ENCODE assay signal across 8 cellular contexts in the genomic region with DNA sequence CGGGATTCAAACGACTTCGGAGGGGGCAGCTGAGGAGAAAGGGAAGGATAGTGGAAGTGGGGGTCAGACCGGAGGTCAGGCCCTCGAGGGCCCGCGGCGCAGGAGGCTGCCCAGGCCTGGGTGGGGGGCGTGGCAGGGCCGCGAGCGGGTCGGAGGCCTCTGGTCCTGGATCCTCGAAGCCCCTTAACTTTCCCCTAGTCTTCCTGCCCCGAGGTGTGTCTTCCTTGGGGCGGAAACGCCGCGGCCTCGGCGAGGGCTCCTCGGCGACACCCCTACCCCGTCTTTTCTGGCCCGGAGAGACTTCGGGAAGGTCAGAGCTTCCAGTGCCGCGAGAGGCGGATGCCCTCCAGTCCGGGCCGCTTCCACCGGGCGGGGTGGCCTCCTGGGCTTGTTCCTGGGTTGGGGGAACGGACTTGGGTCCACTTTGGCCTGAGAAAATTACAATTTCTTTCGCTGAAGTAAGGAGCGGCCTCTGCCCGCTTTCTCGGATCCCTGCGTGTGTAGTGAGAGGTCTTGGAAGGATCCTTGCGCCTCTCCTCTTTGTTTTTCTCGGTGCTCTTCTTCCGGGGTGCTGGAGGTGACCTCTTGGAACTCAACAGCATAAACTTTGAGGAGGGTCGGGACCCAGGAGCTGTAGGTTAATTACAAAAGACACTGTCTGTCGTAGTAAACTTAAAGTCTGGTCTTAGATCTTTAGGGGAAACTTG. TPM values are rescaled to one million over a fixed set of nuclear protein-coding genes. Genes with fewer than 3 reads are reported as not detected.
DNase-seq lines count a peak whose midpoint lies in the region; ATAC-seq and TF ChIP-seq lines count a peak whose summit lies in the region.

No MANE protein-coding gene starts in this region.

- H3K4me3 Mint-ChIP-seq in activated naive CD8-positive, alpha-beta T cell treated with anti-CD3 and anti-CD28 coated beads, Interleukin-2, amount 10 ng/mL, durations not matched to agents 7 days and 5 days: peak overlapping the region; percentile 94
- H3K4me3 Mint-ChIP-seq in progenitor cell of endocrine pancreas (ENCODE audit: low read depth): peak overlapping the region; percentile 98

- peak overlapping the region; percentile 83 for H3K4me2 ChIP-seq in HCT116 (ENCODE audit: low read length)

- intact Hi-C loops in HCT116 (cut with micrococcal nuclease) (loop anchor here (2.0 kb wide), 1 partner anchor 87 kb away; a partner anchor contains a TSS), left ventricle myocardium inferior (cut with micrococcal nuclease) (no loop called here)

- TF ChIP-seq RAD21 in HCT116 (IDR thresholded peaks at IDR 0.05; ENCODE audit: low read depth): no peak

- no peaks in the 10 kb centered on the region for H3K9me3 Mint-ChIP-seq in activated naive CD8-positive, alpha-beta T cell treated with anti-CD3 and anti-CD28 coated beads, Interleukin-2, amount 10 ng/mL, durations not matched to agents 7 days and 5 days
- H3K9me3 Mint-ChIP-seq in progenitor cell of endocrine pancreas (ENCODE audit: low read depth): no peaks in the 10 kb centered on the region

- POLR2A ChIA-PET in HCT116 (lab: Charles Lee): interaction anchor here (0.8 to 0.9 kb wide), 2 partner anchors 12 to 14 kb away, joined by 4 read pairs; a partner anchor contains a TSS
- POLR2A ChIA-PET in activated naive CD8-positive, alpha-beta T cell treated with anti-CD3 and anti-CD28 coated beads, Interleukin-2, amount 10 ng/mL, durations not matched to agents 7 days and 5 days (lab: Charles Lee): interaction anchor here (1.0 to 3.8 kb wide), 7 partner anchors 10 to 120 kb away, joined by 3 to 79 read pairs (median 7); a partner anchor contains a TSS

- H3K4me3 ChIP-seq in HCT116 (replicated peaks in 1 of 2; ENCODE audit: low read depth in 1 of 2, low read length in 2 of 2) (peak overlapping the region; percentile 96 to 97), MG63 (peak overlapping the region; percentile 73), left ventricle myocardium inferior (peak overlapping the region; percentile 81)

- TSS peak; percentile 63 for BruUV-seq in HCT116 (replicated peaks; lab: Mats Ljungman, UMichigan)

- no peaks in the 10 kb centered on the region for H3K27me3 Mint-ChIP-seq in activated naive CD8-positive, alpha-beta T cell treated with anti-CD3 and anti-CD28 coated beads, Interleukin-2, amount 10 ng/mL, durations not matched to agents 7 days and 5 days
- no peaks in the 10 kb centered on the region for H3K27me3 Mint-ChIP-seq in progenitor cell of endocrine pancreas

- CTCF ChIA-PET in HCT116 (lab: Charles Lee): no interaction called here

- peak overlapping the region; percentile 99 for H3K9ac ChIP-seq in HCT116 (ENCODE audit: low read length)

- peaks cover 4% of the 10 kb centered on the region; the same call in 1 of the 2 replicates for H4K20me1 ChIP-seq in HCT116 (ENCODE audit: insufficient read depth)

- no peaks in the 10 kb centered on the region for H3K27me3 ChIP-seq in HCT116 (ENCODE audit: insufficient read depth, low read length)
- no peaks in the 10 kb centered on the region for H3K27me3 ChIP-seq in MG63
- no peaks in the 10 kb centered on the region for H3K27me3 ChIP-seq in left ventricle myocardium inferior (ENCODE audit: low read depth)

- RAD21 ChIA-PET in HCT116 (lab: Charles Lee; ENCODE audit: low non-redundant PET in 1 of 2, low total read pairs in 2 of 2, uncharacterized antibody in 2 of 2, unreplicated experiment in 2 of 2): no interaction called here

- H2AFZ ChIP-seq in HCT116 (ENCODE audit: low read depth, low read length, poor library complexity, severe bottlenecking): no peak overlapping the region

- peaks cover 55% of the 10 kb centered on the region for H3K79me2 ChIP-seq in HCT116 (ENCODE audit: insufficient read depth, low read length)

- peak; percentile 43 for ATAC-seq in HCT116
- peak; percentile 21 for ATAC-seq in activated naive CD8-positive, alpha-beta T cell treated with anti-CD3 and anti-CD28 coated beads, Interleukin-2, amount 10 ng/mL, durations not matched to agents 7 days and 5 days (ENCODE audit: low read depth)

- DNase-seq in NCI-H510A treated with DMSO at 0.1 percent for 48 hours (lab: John Stamatoyannopoulos, UW) (peak; percentile 45), NCI-H510A (lab: John Stamatoyannopoulos, UW) (no peak), HCT116 (ENCODE audit: low read depth, low spot score) (no peak), MG63 (no peak), left ventricle myocardium inferior (peak; percentile 29), progenitor cell of endocrine pancreas (ENCODE audit: low spot score, unreplicated experiment) (peak; percentile 27), NCI-H446 (lab: John Stamatoyannopoulos, UW) (no peak)
- DNase-seq in activated naive CD8-positive, alpha-beta T cell treated with anti-CD3 and anti-CD28 coated beads, Interleukin-2, amount 10 ng/mL, durations not matched to agents 7 days and 5 days: no peak

- TF ChIP-seq CTCF in HCT116 (IDR thresholded peaks at IDR 0.05 in 2 of 3, conservative IDR thresholded peaks at IDR 0.05 in 1 of 3; ENCODE audit: borderline replicate concordance in 1 of 3, insufficient read depth in 1 of 3, low read depth in 2 of 3, low read length in 2 of 3) (no peak), left ventricle myocardium inferior (IDR thresholded peaks at IDR 0.05; ENCODE audit: borderline replicate concordance) (no peak), progenitor cell of endocrine pancreas (IDR thresholded peaks at IDR 0.05; ENCODE audit: unreplicated experiment) (no peak)

- no peak for TF ChIP-seq POLR2A in HCT116 (IDR thresholded peaks at IDR 0.05; ENCODE audit: borderline replicate concordance, extremely low read depth, insufficient read depth, insufficient read length)

- peaks cover 18% of the 10 kb centered on the region for H3K4me1 Mint-ChIP-seq in activated naive CD8-positive, alpha-beta T cell treated with anti-CD3 and anti-CD28 coated beads, Interleukin-2, amount 10 ng/mL, durations not matched to agents 7 days and 5 days
- peaks cover 14% of the 10 kb centered on the region for H3K4me1 Mint-ChIP-seq in progenitor cell of endocrine pancreas (ENCODE audit: low read depth)

- H3K36me3 Mint-ChIP-seq in activated naive CD8-positive, alpha-beta T cell treated with anti-CD3 and anti-CD28 coated beads, Interleukin-2, amount 10 ng/mL, durations not matched to agents 7 days and 5 days: peaks cover 12% of the 10 kb centered on the region
- peaks cover 9% of the 10 kb centered on the region for H3K36me3 Mint-ChIP-seq in progenitor cell of endocrine pancreas (ENCODE audit: insufficient read depth)

- peaks cover 0 to 4% of the 10 kb centered on the region in 2 experiments; a peak in 1 of 4 replicates for H3K36me3 ChIP-seq in HCT116 (ENCODE audit: control insufficient read depth in 1 of 2, insufficient read depth in 2 of 2, low read length in 2 of 2)
- peaks cover 7% of the 10 kb centered on the region for H3K36me3 ChIP-seq in MG63
- no peaks in the 10 kb centered on the region for H3K36me3 ChIP-seq in left ventricle myocardium inferior

- H3K4me1 ChIP-seq in HCT116 (ENCODE audit: control insufficient read depth in 1 of 2, insufficient read depth in 2 of 2, low read length in 2 of 2): peaks cover 20 to 22% of the 10 kb centered on the region in 2 experiments
- peaks cover 70% of the 10 kb centered on the region for H3K4me1 ChIP-seq in left ventricle myocardium inferior

- H3K27ac ChIP-seq in HCT116 (ENCODE audit: low read depth, low read length) (peak overlapping the region; percentile 94), left ventricle myocardium inferior (replicated peaks) (peak overlapping the region; percentile 97)

- no peaks in the 10 kb centered on the region for H3K9me2 ChIP-seq in HCT116 (ENCODE audit: insufficient read depth)

- H3K9me3 ChIP-seq in HCT116 (ENCODE audit: control insufficient read depth in 1 of 2, insufficient read depth in 1 of 2, low read depth in 1 of 2, low read length in 2 of 2): no peaks in the 10 kb centered on the region
- H3K9me3 ChIP-seq in MG63: no peaks in the 10 kb centered on the region
- no peaks in the 10 kb centered on the region for H3K9me3 ChIP-seq in left ventricle myocardium inferior (replicated peaks)

- H3K27ac Mint-ChIP-seq in activated naive CD8-positive, alpha-beta T cell treated with anti-CD3 and anti-CD28 coated beads, Interleukin-2, amount 10 ng/mL, durations not matched to agents 7 days and 5 days: peak overlapping the region; percentile 95
- peak overlapping the region; percentile 99 for H3K27ac Mint-ChIP-seq in progenitor cell of endocrine pancreas

TF ChIP-seq in HCT116, 20 proteins besides CTCF, POLR2A, EP300 and RAD21:
- TF ChIP-seq FOSL1 (IDR thresholded peaks at IDR 0.05; ENCODE audit: low read depth) (no peak), ZFX (IDR thresholded peaks at IDR 0.05) (peak; percentile 78)

RNA-seq across cellular contexts. Expression of a gene that starts 0.5 kb away (rescaled TPM):
- total RNA-seq in HCT116 (2021; ENCODE audit: unreplicated experiment) (191 TPM), left ventricle myocardium inferior (109 TPM), progenitor cell of endocrine pancreas (280 and 304 TPM in 2 replicates)
- 135 and 139 TPM in 2 replicates for polyA plus RNA-seq in HCT116 (2012)
- total RNA-seq in MG63 (2014; rRNA removed; shearing (Covaris generic); ENCODE audit: low replicate concordance): 93.5 and 95.1 TPM in 2 replicates
- 100 to 1,000 TPM; 228 to 248 TPM for total RNA-seq in activated naive CD8-positive, alpha-beta T cell treated with anti-CD3 and anti-CD28 coated beads, Interleukin-2, amount 10 ng/mL, durations not matched to agents 7 days and 5 days

RNA-seq across cellular contexts. Expression of a gene that starts 11.8 kb away (rescaled TPM):
- 4.9 TPM for total RNA-seq in HCT116 (2021; ENCODE audit: unreplicated experiment)
- 3.5 and 4.7 TPM in 2 replicates for polyA plus RNA-seq in HCT116 (2012)
- 4.3 and 17.7 TPM in 2 replicates for total RNA-seq in MG63 (2014; rRNA removed; shearing (Covaris generic); ENCODE audit: low replicate concordance)
- 1 to 10 TPM; 5.7 to 8.0 TPM for total RNA-seq in activated naive CD8-positive, alpha-beta T cell treated with anti-CD3 and anti-CD28 coated beads, Interleukin-2, amount 10 ng/mL, durations not matched to agents 7 days and 5 days
- 3.0 TPM for total RNA-seq in left ventricle myocardium inferior
- total RNA-seq in progenitor cell of endocrine pancreas: 32.3 and 32.6 TPM in 2 replicates

RNA-seq across cellular contexts. Expression of a gene that starts 50.1 kb away (rescaled TPM):
- total RNA-seq in HCT116 (2021; ENCODE audit: unreplicated experiment) (20.5 TPM), left ventricle myocardium inferior (14.0 TPM), progenitor cell of endocrine pancreas (28.5 and 28.6 TPM in 2 replicates)
- polyA plus RNA-seq in HCT116 (2012): 12.2 and 13.0 TPM in 2 replicates
- total RNA-seq in MG63 (2014; rRNA removed; shearing (Covaris generic); ENCODE audit: low replicate concordance): 1.2 and 6.5 TPM in 2 replicates
- 10 to 100 TPM; 27.8 to 28.3 TPM for total RNA-seq in activated naive CD8-positive, alpha-beta T cell treated with anti-CD3 and anti-CD28 coated beads, Interleukin-2, amount 10 ng/mL, durations not matched to agents 7 days and 5 days

Comparison
In these comparisons a context has a peak if more than half of its experiments do, and no peak if none do; other contexts are left out.
1. DNase-seq: peak in NCI-H510A treated with DMSO at 0.1 percent for 48 hours (single experiment), left ventricle myocardium inferior (single experiment) and progenitor cell of endocrine pancreas (single experiment); none in NCI-H510A (single experiment), HCT116 (single experiment), MG63 (single experiment), activated naive CD8-positive, alpha-beta T cell treated with anti-CD3 and anti-CD28 coated beads, Interleukin-2, amount 10 ng/mL, durations not matched to agents 7 days and 5 days (single experiment) and NCI-H446 (0 of 2).
2. Peak in every context shown above with its lines, with median percentiles within 50 percentile points of each other: H3K4me3 ChIP-seq.